ENCODE assay signal across 8 cellular contexts in genomic region chr17:76500745-76501017, GRCh38. TPM values are rescaled to one million over a fixed set of nuclear protein-coding genes. Genes with fewer than 3 reads are reported as not detected.
A peak's percentile ranks its signal among the peaks of the same experiment; 100 is the strongest.
DNase-seq lines count a peak whose midpoint lies in the region; ATAC-seq and TF ChIP-seq lines count a peak whose summit lies in the region.

No MANE protein-coding gene starts in this region.

- H3K4me1 Mint-ChIP-seq in T-helper 1 cell treated with Interleukin-12 subunit alpha and Interleukin-12 subunit beta and Interleukin-4 antibody, amounts not matched to agents 30 μg/mL and 1 μg/mL, for 36 hours (ENCODE audit: low read depth), result peaks cover 45% of the 10 kb centered on the region

- DNase-seq in T-helper 1 cell (no peak), right cardiac atrium (no peak), D341Med (ENCODE audit: low spot score) (no peak), H4 (ENCODE audit: low spot score) (no peak), NCI-H524 treated with DMSO at 0.1 percent for 48 hours (lab: John Stamatoyannopoulos, UW) (no peak)
- DNase-seq in stimulated activated naive CD8-positive, alpha-beta T cell treated with anti-CD3 and anti-CD28 coated beads, Interleukin-15, Interleukin-2, amounts not matched to agents 100 U/mL and 50 U/mL, for 24 hours, result no peak

- H3K27ac ChIP-seq in right cardiac atrium (ENCODE audit: low read length), result peak overlapping the region; percentile 74

- TF ChIP-seq CTCF in WI38 (IDR thresholded peaks at IDR 0.05; ENCODE audit: low read depth, low read length), result no peak

- H3K9me3 ChIP-seq in right cardiac atrium (ENCODE audit: control insufficient read depth, low read length), result no peaks in the 10 kb centered on the region

- peaks cover 23% of the 10 kb centered on the region for H3K4me1 ChIP-seq in right cardiac atrium (ENCODE audit: control insufficient read depth, insufficient read depth, low read length)

- WGBS in right cardiac atrium, result 27% methylated on average over 10 of the region's 10 CpGs

- H3K4me3 ChIP-seq in WI38 (ENCODE audit: low read depth, low read length), result peak overlapping the region; percentile 61
- peak overlapping the region; percentile 82 for H3K4me3 ChIP-seq in right cardiac atrium (ENCODE audit: low read length)

- no peak for ATAC-seq in right cardiac atrium
- ATAC-seq in stimulated activated naive CD8-positive, alpha-beta T cell treated with anti-CD3 and anti-CD28 coated beads, Interleukin-15, Interleukin-2, amounts not matched to agents 100 U/mL and 50 U/mL, for 24 hours, result peak; percentile 8

- H3K36me3 Mint-ChIP-seq in T-helper 1 cell treated with Interleukin-12 subunit alpha and Interleukin-12 subunit beta and Interleukin-4 antibody, amounts not matched to agents 30 μg/mL and 1 μg/mL, for 36 hours (ENCODE audit: low read depth), result peaks cover 9% of the 10 kb centered on the region

- no peaks in the 10 kb centered on the region for H3K27me3 Mint-ChIP-seq in T-helper 1 cell treated with Interleukin-12 subunit alpha and Interleukin-12 subunit beta and Interleukin-4 antibody, amounts not matched to agents 30 μg/mL and 1 μg/mL, for 36 hours (ENCODE audit: low read depth)

- H3K9me3 Mint-ChIP-seq in T-helper 1 cell treated with Interleukin-12 subunit alpha and Interleukin-12 subunit beta and Interleukin-4 antibody, amounts not matched to agents 30 μg/mL and 1 μg/mL, for 36 hours, result no peaks in the 10 kb centered on the region

- H3K4me3 Mint-ChIP-seq in T-helper 1 cell treated with Interleukin-12 subunit alpha and Interleukin-12 subunit beta and Interleukin-4 antibody, amounts not matched to agents 30 μg/mL and 1 μg/mL, for 36 hours, result peak overlapping the region; percentile 91

- peak overlapping the region; percentile 20 for H3K27ac Mint-ChIP-seq in T-helper 1 cell treated with Interleukin-12 subunit alpha and Interleukin-12 subunit beta and Interleukin-4 antibody, amounts not matched to agents 30 μg/mL and 1 μg/mL, for 36 hours

- intact Hi-C loops in right cardiac atrium (cut with DNase I), result loop anchor here in 1 of 4 donors (10.0 kb wide), 1 partner anchor 196 kb away; the partner anchor contains the start of gene QRICH2

- H3K27me3 ChIP-seq in right cardiac atrium (ENCODE audit: control insufficient read depth, insufficient read depth), result no peaks in the 10 kb centered on the region

RNA-seq across cellular contexts. Expression of gene RHBDF2, which starts 0.5 kb away (rescaled TPM):
- total RNA-seq in right cardiac atrium, result 10 to 100 TPM; 10.2 to 16.4 (median 12.8) TPM
- polyA plus RNA-seq in right cardiac atrium, result 11.2 TPM
- total RNA-seq in H4 (2014; rRNA removed; shearing (Covaris generic)), result 9.0 and 17.4 TPM in 2 replicates

RNA-seq across cellular contexts. Expression of gene AANAT, which starts 33.3 kb away (rescaled TPM):
- not detected for total RNA-seq in right cardiac atrium
- polyA plus RNA-seq in right cardiac atrium, result not detected
- total RNA-seq in H4 (2014; rRNA removed; shearing (Covaris generic)), result not detected in 2 replicates

RNA-seq across cellular contexts. Expression of gene CYGB, which starts 36.8 kb away (rescaled TPM):
- total RNA-seq in right cardiac atrium, result 10 to 100 TPM; 46.6 to 83.9 (median 67.3) TPM
- 58.7 TPM for polyA plus RNA-seq in right cardiac atrium
- 0.25 and 1.8 TPM in 2 replicates for total RNA-seq in H4 (2014; rRNA removed; shearing (Covaris generic))

RNA-seq across cellular contexts. Expression of gene PRCD, which starts 39.2 kb away (rescaled TPM):
- 10 to 100 TPM in 3 of 4 donors, 1 to 10 TPM in 1; 6.1 to 11.6 (median 10.9) TPM for total RNA-seq in right cardiac atrium
- 9.8 TPM for polyA plus RNA-seq in right cardiac atrium
- total RNA-seq in H4 (2014; rRNA removed; shearing (Covaris generic)), result not detected in 2 replicates

RNA-seq across cellular contexts. Expression of gene UBE2O, which starts 47.7 kb away (rescaled TPM):
- 10 to 100 TPM; 24.2 to 37.3 (median 34.1) TPM for total RNA-seq in right cardiac atrium
- 23.0 TPM for polyA plus RNA-seq in right cardiac atrium
- 14.7 and 16.2 TPM in 2 replicates for total RNA-seq in H4 (2014; rRNA removed; shearing (Covaris generic))

Comparison
In these comparisons a context has a peak if more than half of its experiments do, and no peak if none do; other contexts are left out.
1. RNA of gene CYGB, which starts 36.8 kb away (total RNA-seq): 46.6 to 83.9 TPM in right cardiac atrium; 0.25 to 1.8 TPM in H4; every median in the first group is over 10 times any median in the second.